In genomic region chr2:11365096-11365856, GRCh38 we compare ENCODE assay signal across 2 cellular contexts.
TF ChIP-seq lines count a peak whose summit lies in the region.

No MANE protein-coding gene starts in this region.

TF ChIP-seq in SK-N-SH treated with all-trans-retinoic acid at 6 μM for 48 hours, 23 proteins besides CTCF, POLR2A, EP300 and RAD21 (continued from another document):
- TF ChIP-seq ZC3H10 (CRISPR knock-in tag; IDR thresholded peaks at IDR 0.05) (no peak), POU6F1 (CRISPR knock-in tag; IDR thresholded peaks at IDR 0.05; ENCODE audit: borderline replicate concordance, low read depth) (no peak), ZFP30 (CRISPR knock-in tag; IDR thresholded peaks at IDR 0.05) (no peak), SNAI2 (CRISPR knock-in tag; IDR thresholded peaks at IDR 0.05) (no peak), ISL1 (CRISPR knock-in tag; IDR thresholded peaks at IDR 0.05) (no peak), PATZ1 (CRISPR knock-in tag; IDR thresholded peaks at IDR 0.05; ENCODE audit: borderline replicate concordance) (no peak), TCF4 (CRISPR knock-in tag; IDR thresholded peaks at IDR 0.05; ENCODE audit: borderline replicate concordance) (no peak), ZNF70 (CRISPR knock-in tag; IDR thresholded peaks at IDR 0.05) (no peak), CSDC2 (CRISPR knock-in tag; IDR thresholded peaks at IDR 0.05) (no peak), GLIS3 (CRISPR knock-in tag; IDR thresholded peaks at IDR 0.05) (no peak)

TF ChIP-seq in SK-N-SH, 30 proteins besides CTCF, POLR2A, EP300 and RAD21 (continued from another document):
- no peak for TF ChIP-seq RCOR1 (IDR thresholded peaks at IDR 0.05; ENCODE audit: low read length)
- no peak for TF ChIP-seq TEAD4 (IDR thresholded peaks at IDR 0.05; ENCODE audit: borderline replicate concordance, insufficient read depth)
- no peak for TF ChIP-seq PBX3 (IDR thresholded peaks at IDR 0.05)
- TF ChIP-seq ZBTB33 (IDR thresholded peaks at IDR 0.05; ENCODE audit: borderline replicate concordance, low read depth) = no peak
- no peak for TF ChIP-seq REST (IDR thresholded peaks at IDR 0.05; ENCODE audit: low read depth, low read length)
- no peak for TF ChIP-seq CHD2 (IDR thresholded peaks at IDR 0.05; ENCODE audit: low read length, partially characterized antibody)
- TF ChIP-seq EZH2phosphoT487 (IDR thresholded peaks at IDR 0.05; ENCODE audit: borderline replicate concordance, low read depth) = no peak
- TF ChIP-seq JUND (IDR thresholded peaks at IDR 0.05) = no peak
- TF ChIP-seq SMC3 (IDR thresholded peaks at IDR 0.05; ENCODE audit: low read depth, low read length) = no peak
- no peak for TF ChIP-seq SIN3A (IDR thresholded peaks at IDR 0.05; ENCODE audit: borderline replicate concordance, low read depth, low read length)
TF ChIP-seq in SK-N-SH: peak in this region for 0.
